In the genomic region with DNA sequence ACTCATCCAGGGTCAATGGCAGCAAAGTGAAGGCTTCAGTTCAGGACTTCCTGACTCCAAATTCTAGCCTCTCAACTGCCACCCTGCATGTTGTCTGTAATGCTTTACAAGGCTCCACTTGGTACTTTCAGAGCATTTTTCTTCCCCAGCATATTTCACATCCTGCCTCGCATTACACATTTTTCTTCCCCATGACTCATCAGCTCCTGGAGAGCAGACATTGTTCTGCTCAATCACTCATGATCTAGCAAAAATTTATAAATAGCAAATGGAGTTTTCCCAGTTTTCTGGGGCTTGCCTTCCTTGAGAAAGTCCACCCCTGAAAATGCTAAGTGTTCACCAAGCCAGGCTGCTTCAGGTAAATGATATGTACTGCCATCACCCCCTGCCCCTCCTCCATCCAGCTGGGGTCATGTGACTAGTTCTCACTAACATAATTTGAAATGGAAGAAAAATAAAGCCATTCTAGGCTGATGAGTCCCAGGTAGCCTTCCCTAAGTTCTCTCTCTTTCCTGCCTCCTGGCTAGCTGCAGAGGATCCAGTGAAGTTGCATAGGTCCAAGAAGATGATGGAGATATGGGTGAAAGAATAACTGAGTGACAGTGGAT, we compare ENCODE assay signal across 10 cellular contexts.
DNase-seq lines count a peak whose midpoint lies in the region; ATAC-seq and TF ChIP-seq lines count a peak whose summit lies in the region.
"Had no signal": no experiment of that assay in that cellular context is flagged by ENCODE, and none has a peak within 500 bp of the region (broad histone marks: within the 10 kb centered on the region; RNA-seq: fewer than 3 reads in every experiment).

No MANE protein-coding gene starts in this region.

- no peak overlapping the region for H3K23ac ChIP-seq in H9 (ENCODE audit: insufficient read length, low read depth, low read length)

- H3K9me3 Mint-ChIP-seq in H9: no peaks in the 10 kb centered on the region; a peak in 1 of 5 replicates
- no peaks in the 10 kb centered on the region for H3K9me3 Mint-ChIP-seq in activated T-cell treated with anti-CD3 and anti-CD28 coated beads, Interleukin-2, amount 50 U/mL, for 24 hours
- H3K9me3 Mint-ChIP-seq: T-cell had no signal

- no peak overlapping the region for H2BK15ac ChIP-seq in H9 (ENCODE audit: low read depth, low read length)

- H3K9me2 ChIP-seq in SK-N-SH: no peaks in the 10 kb centered on the region

- peaks cover 6% of the 10 kb centered on the region; the same call in 1 of the 2 replicates for H3K4me1 ChIP-seq in H9 (ENCODE audit: insufficient read depth, low read length)
- H3K4me1 ChIP-seq in SK-N-SH (ENCODE audit: control insufficient read depth in 1 of 2, insufficient read depth in 2 of 2, low read depth in 1 of 2, low read length in 1 of 2): peaks cover 0 to 27% of the 10 kb centered on the region in 2 experiments; a peak in 3 of 4 replicates

- no peaks in the 10 kb centered on the region for H3K23me2 ChIP-seq in H9 (ENCODE audit: insufficient read length, low read depth, low read length, poor library complexity, severe bottlenecking)

- no peak overlapping the region for H3T11ph ChIP-seq in H9 (ENCODE audit: low read length)

- no peaks in the 10 kb centered on the region for H3K79me1 ChIP-seq in H9 (ENCODE audit: insufficient read depth, low read depth, low read length, poor library complexity, severe bottlenecking)

- no peaks in the 10 kb centered on the region for H3K36me3 ChIP-seq in SK-N-SH (replicated peaks in 1 of 2; ENCODE audit: control insufficient read depth in 1 of 2, insufficient read depth in 2 of 2, low read length in 1 of 2)
- H3K36me3 ChIP-seq: suprapubic skin had no signal

- H2AK5ac ChIP-seq in H9 (ENCODE audit: insufficient read length, low read length): no peak overlapping the region

- no peaks in the 10 kb centered on the region for H3K27me3 ChIP-seq in H9 (ENCODE audit: insufficient read depth, low read length)
- H3K27me3 ChIP-seq in SK-N-SH (ENCODE audit: insufficient read depth): no peaks in the 10 kb centered on the region
- H3K27me3 ChIP-seq: suprapubic skin had no signal

- TF ChIP-seq CTCF in H9 (conservative IDR thresholded peaks at IDR 0.05): no peak
- no peak for TF ChIP-seq CTCF in SK-N-SH (IDR thresholded peaks at IDR 0.05)
- TF ChIP-seq CTCF in fibroblast of the aortic adventitia (IDR thresholded peaks at IDR 0.05; ENCODE audit: insufficient read depth, low read length): no peak

- H3F3A ChIP-seq in SK-N-SH (replicated peaks; ENCODE audit: insufficient read depth): peaks cover 17% of the 10 kb centered on the region

- no peak overlapping the region for H2BK120ac ChIP-seq in H9 (ENCODE audit: low read depth, low read length, poor library complexity, severe bottlenecking)

- POLR2A ChIA-PET in SK-N-SH (lab: Yijun Ruan, JAX): no interaction called here

- H2BK12ac ChIP-seq in H9 (ENCODE audit: insufficient read length, low read depth, low read length): no peak overlapping the region

- peak in 1 of 2 experiments; percentile 72; a peak in 1 of 4 replicates for TF ChIP-seq EP300 in SK-N-SH (IDR thresholded peaks at IDR 0.05; ENCODE audit: borderline replicate concordance in 1 of 2, low read depth in 1 of 2, low read length in 1 of 2)

- no peak overlapping the region for H2BK20ac ChIP-seq in H9 (ENCODE audit: low read depth, low read length, poor library complexity, severe bottlenecking)

- TF ChIP-seq RAD21 in SK-N-SH (IDR thresholded peaks at IDR 0.05; ENCODE audit: low read length): no peak

- H4K8ac ChIP-seq in H9 (replicated peaks; ENCODE audit: insufficient read length, low read depth, low read length): no peak overlapping the region

- H3K4ac ChIP-seq in H9 (ENCODE audit: low read depth, low read length): no peak overlapping the region

- 0 out of 4 replicates have a peak overlapping the region, but pooled peaks of 1 of the 2 experiments have one; percentile 2 for H3K4me3 ChIP-seq in SK-N-SH (ENCODE audit: low read depth in 2 of 2, low read length in 1 of 2)
- no peak overlapping the region for H3K4me3 ChIP-seq in fibroblast of the aortic adventitia (ENCODE audit: low read depth, low read length)
- no peak overlapping the region for H3K4me3 ChIP-seq in skeletal muscle cell (ENCODE audit: low read depth, low read length)
- H3K4me3 ChIP-seq: suprapubic skin had no signal

- no peak overlapping the region for H2AFZ ChIP-seq in H9 (ENCODE audit: low read length)
- peak overlapping the region; percentile 76 for H2AFZ ChIP-seq in SK-N-SH (ENCODE audit: low read depth)

- no peak for ATAC-seq in GM18870 (IDR thresholded peaks at IDR 0.05; ENCODE audit: unreplicated experiment)
- ATAC-seq in T-helper 17 cell: no peak
- no peak for ATAC-seq in HG02763 (IDR thresholded peaks at IDR 0.05; ENCODE audit: unreplicated experiment)
- ATAC-seq: T-cell had no signal

- no peak overlapping the region for H3K56ac ChIP-seq in H9 (ENCODE audit: insufficient read length, low read depth, low read length)

- CTCF ChIA-PET in SK-N-SH (lab: Yijun Ruan, JAX): interaction anchor here (0.9 to 1.5 kb wide), 2 partner anchors 9 to 13 kb away, joined by 3 to 7 read pairs; no protein-coding TSS in a partner anchor

- H3K27ac Mint-ChIP-seq in H9 (peak overlapping the region in 2 of 3 experiments; percentile 18 to 53; a peak in 3 of 7 replicates), T-helper 17 cell (no peak overlapping the region)
- no peak overlapping the region for H3K27ac Mint-ChIP-seq in activated T-cell treated with anti-CD3 and anti-CD28 coated beads, Interleukin-2, amount 50 U/mL, for 24 hours
- H3K27ac Mint-ChIP-seq: T-cell had no signal

- H3K4me2 ChIP-seq in H9 (ENCODE audit: insufficient read depth, insufficient read length, low read length) (no peak overlapping the region), SK-N-SH (peak overlapping the region; percentile 53; the same call in 1 of the 2 replicates)

- WGBS in H9 (ENCODE audit: extremely low coverage, insufficient read length, low lambda C conversion rate): no CpG with 5 or more reads among the region's 1 CpG
- WGBS in SK-N-SH (ENCODE audit: low lambda C conversion rate): 0% methylated on average over 1 of the region's 1 CpG

- DNase-seq in H9: no peak
- no peak for DNase-seq in SK-N-SH
- DNase-seq in fibroblast of the aortic adventitia (ENCODE audit: low read depth): peak; percentile 91
- peak; percentile 64 for DNase-seq in skeletal muscle cell (ENCODE audit: low read depth)
- no peak for DNase-seq in T-helper 17 cell
- no peak for DNase-seq in activated T-cell treated with anti-CD3 and anti-CD28 coated beads, Interleukin-2, amount 50 U/mL, for 24 hours
- DNase-seq: T-cell had no signal

- H3K4me3 Mint-ChIP-seq in H9 (no peak overlapping the region), T-helper 17 cell (no peak overlapping the region)
- no peak overlapping the region for H3K4me3 Mint-ChIP-seq in activated T-cell treated with anti-CD3 and anti-CD28 coated beads, Interleukin-2, amount 50 U/mL, for 24 hours
- H3K4me3 Mint-ChIP-seq: T-cell had no signal

- H3K9me3 ChIP-seq in H9 (ENCODE audit: control insufficient read depth, low read depth, low read length) (no peaks in the 10 kb centered on the region), SK-N-SH (no peaks in the 10 kb centered on the region), T-helper 17 cell (ENCODE audit: control insufficient read depth, low read length, poor library complexity, severe bottlenecking) (no peaks in the 10 kb centered on the region)
- H3K9me3 ChIP-seq: suprapubic skin had no signal

- H3K14ac ChIP-seq in H9 (ENCODE audit: insufficient read depth, low read length): no peak overlapping the region

- H3K18ac ChIP-seq in H9 (ENCODE audit: insufficient read length, low read depth, low read length): no peak overlapping the region

- H3K27me3 Mint-ChIP-seq in H9 (ENCODE audit: low read depth) (no peaks in the 10 kb centered on the region), T-helper 17 cell (peaks cover 72% of the 10 kb centered on the region)
- H3K27me3 Mint-ChIP-seq in activated T-cell treated with anti-CD3 and anti-CD28 coated beads, Interleukin-2, amount 50 U/mL, for 24 hours: peaks cover 45% of the 10 kb centered on the region

- H2BK5ac ChIP-seq in H9 (ENCODE audit: insufficient read length, low read length): no peak overlapping the region

- H3K79me2 ChIP-seq in H9 (ENCODE audit: insufficient read depth, low read length) (no peaks in the 10 kb centered on the region), SK-N-SH (ENCODE audit: insufficient read depth) (no peaks in the 10 kb centered on the region)

- H3K36me3 Mint-ChIP-seq in H9 (ENCODE audit: insufficient read depth in 1 of 3, low read depth in 3 of 3) (peaks cover 0 to 3% (median 3%) of the 10 kb centered on the region in 3 experiments; a peak in 3 of 7 replicates), T-helper 17 cell (ENCODE audit: low read depth) (peaks cover 2% of the 10 kb centered on the region)
- no peaks in the 10 kb centered on the region for H3K36me3 Mint-ChIP-seq in activated T-cell treated with anti-CD3 and anti-CD28 coated beads, Interleukin-2, amount 50 U/mL, for 24 hours (ENCODE audit: low read depth)
- H3K36me3 Mint-ChIP-seq: T-cell had no signal

- H4K20me1 ChIP-seq in H9 (ENCODE audit: control insufficient read depth, insufficient read depth, insufficient read length) (no peaks in the 10 kb centered on the region), SK-N-SH (ENCODE audit: insufficient read depth) (no peaks in the 10 kb centered on the region)

- no peak overlapping the region for H3K27ac ChIP-seq in H9 (ENCODE audit: insufficient read length, low read depth, low read length)
- peak overlapping the region; percentile 64 to 94; a peak in 3 of 4 replicates for H3K27ac ChIP-seq in SK-N-SH (ENCODE audit: low read depth in 2 of 2, low read length in 1 of 2)
- H3K27ac ChIP-seq: suprapubic skin had no signal

- H3K4me1 Mint-ChIP-seq in H9 (peaks cover 17 to 20% of the 10 kb centered on the region in 2 experiments), T-helper 17 cell (no peaks in the 10 kb centered on the region)
- peaks cover 2% of the 10 kb centered on the region for H3K4me1 Mint-ChIP-seq in activated T-cell treated with anti-CD3 and anti-CD28 coated beads, Interleukin-2, amount 50 U/mL, for 24 hours (ENCODE audit: low read depth)
- H3K4me1 Mint-ChIP-seq: T-cell had no signal

- H3K9ac ChIP-seq in H9 (ENCODE audit: extremely low read depth, insufficient read length, low read length) (no peak overlapping the region), SK-N-SH (peak overlapping the region; percentile 39; the same call in 1 of the 2 replicates)

- no peak overlapping the region for H4K5ac ChIP-seq in H9 (ENCODE audit: insufficient read length, low read depth, low read length)

- no peak overlapping the region for H4K91ac ChIP-seq in H9 (ENCODE audit: insufficient read length, low read depth, low read length)

TF ChIP-seq in SK-N-SH, 30 proteins besides CTCF, POLR2A, EP300 and RAD21 (continues in another document):
- TF ChIP-seq YY1 (IDR thresholded peaks at IDR 0.05; ENCODE audit: low read depth) (0 out of 2 replicates have a peak, but pooled peaks have one; percentile 48), TCF12 (IDR thresholded peaks at IDR 0.05) (peak; percentile 78), CHD2 (IDR thresholded peaks at IDR 0.05; ENCODE audit: low read length, partially characterized antibody) (no peak), RXRA (IDR thresholded peaks at IDR 0.05; ENCODE audit: borderline replicate concordance, low read depth) (no peak)

Comparison
In these comparisons a context has a peak if more than half of its experiments do, and no peak if none do; other contexts are left out.
1. DNase-seq: peak in fibroblast of the aortic adventitia (single experiment) and skeletal muscle cell (single experiment); none in H9 (single experiment), SK-N-SH (single experiment), T-helper 17 cell (0 of 3) and activated T-cell treated with anti-CD3 and anti-CD28 coated beads, Interleukin-2, amount 50 U/mL, for 24 hours (single experiment).
2. H3K27ac Mint-ChIP-seq: peak in H9 (2 of 3); none in T-helper 17 cell (single experiment) and activated T-cell treated with anti-CD3 and anti-CD28 coated beads, Interleukin-2, amount 50 U/mL, for 24 hours (single experiment).